ENCODE assay signal across 1 cellular context in genomic region chr5:148864113-148864841, GRCh38.
TF ChIP-seq lines count a peak whose summit lies in the region.

No MANE protein-coding gene starts in this region.

TF ChIP-seq in WTC11, 78 proteins besides CTCF, POLR2A, EP300 and RAD21 (continued from another document):
- TF ChIP-seq, protein P1, sequence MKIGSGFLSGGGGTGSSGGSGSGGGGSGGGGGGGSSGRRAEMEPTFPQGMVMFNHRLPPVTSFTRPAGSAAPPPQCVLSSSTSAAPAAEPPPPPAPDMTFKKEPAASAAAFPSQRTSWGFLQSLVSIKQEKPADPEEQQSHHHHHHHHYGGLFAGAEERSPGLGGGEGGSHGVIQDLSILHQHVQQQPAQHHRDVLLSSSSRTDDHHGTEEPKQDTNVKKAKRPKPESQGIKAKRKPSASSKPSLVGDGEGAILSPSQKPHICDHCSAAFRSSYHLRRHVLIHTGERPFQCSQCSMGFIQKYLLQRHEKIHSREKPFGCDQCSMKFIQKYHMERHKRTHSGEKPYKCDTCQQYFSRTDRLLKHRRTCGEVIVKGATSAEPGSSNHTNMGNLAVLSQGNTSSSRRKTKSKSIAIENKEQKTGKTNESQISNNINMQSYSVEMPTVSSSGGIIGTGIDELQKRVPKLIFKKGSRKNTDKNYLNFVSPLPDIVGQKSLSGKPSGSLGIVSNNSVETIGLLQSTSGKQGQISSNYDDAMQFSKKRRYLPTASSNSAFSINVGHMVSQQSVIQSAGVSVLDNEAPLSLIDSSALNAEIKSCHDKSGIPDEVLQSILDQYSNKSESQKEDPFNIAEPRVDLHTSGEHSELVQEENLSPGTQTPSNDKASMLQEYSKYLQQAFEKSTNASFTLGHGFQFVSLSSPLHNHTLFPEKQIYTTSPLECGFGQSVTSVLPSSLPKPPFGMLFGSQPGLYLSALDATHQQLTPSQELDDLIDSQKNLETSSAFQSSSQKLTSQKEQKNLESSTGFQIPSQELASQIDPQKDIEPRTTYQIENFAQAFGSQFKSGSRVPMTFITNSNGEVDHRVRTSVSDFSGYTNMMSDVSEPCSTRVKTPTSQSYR (CRISPR knock-in tag; IDR thresholded peaks at IDR 0.05) = no peak
- no peak for TF ChIP-seq SOX15 (CRISPR knock-in tag; IDR thresholded peaks at IDR 0.05)
- no peak for TF ChIP-seq MLX (CRISPR knock-in tag; IDR thresholded peaks at IDR 0.05)
- no peak for TF ChIP-seq IRF1 (CRISPR knock-in tag; IDR thresholded peaks at IDR 0.05)
- TF ChIP-seq, protein P2, sequence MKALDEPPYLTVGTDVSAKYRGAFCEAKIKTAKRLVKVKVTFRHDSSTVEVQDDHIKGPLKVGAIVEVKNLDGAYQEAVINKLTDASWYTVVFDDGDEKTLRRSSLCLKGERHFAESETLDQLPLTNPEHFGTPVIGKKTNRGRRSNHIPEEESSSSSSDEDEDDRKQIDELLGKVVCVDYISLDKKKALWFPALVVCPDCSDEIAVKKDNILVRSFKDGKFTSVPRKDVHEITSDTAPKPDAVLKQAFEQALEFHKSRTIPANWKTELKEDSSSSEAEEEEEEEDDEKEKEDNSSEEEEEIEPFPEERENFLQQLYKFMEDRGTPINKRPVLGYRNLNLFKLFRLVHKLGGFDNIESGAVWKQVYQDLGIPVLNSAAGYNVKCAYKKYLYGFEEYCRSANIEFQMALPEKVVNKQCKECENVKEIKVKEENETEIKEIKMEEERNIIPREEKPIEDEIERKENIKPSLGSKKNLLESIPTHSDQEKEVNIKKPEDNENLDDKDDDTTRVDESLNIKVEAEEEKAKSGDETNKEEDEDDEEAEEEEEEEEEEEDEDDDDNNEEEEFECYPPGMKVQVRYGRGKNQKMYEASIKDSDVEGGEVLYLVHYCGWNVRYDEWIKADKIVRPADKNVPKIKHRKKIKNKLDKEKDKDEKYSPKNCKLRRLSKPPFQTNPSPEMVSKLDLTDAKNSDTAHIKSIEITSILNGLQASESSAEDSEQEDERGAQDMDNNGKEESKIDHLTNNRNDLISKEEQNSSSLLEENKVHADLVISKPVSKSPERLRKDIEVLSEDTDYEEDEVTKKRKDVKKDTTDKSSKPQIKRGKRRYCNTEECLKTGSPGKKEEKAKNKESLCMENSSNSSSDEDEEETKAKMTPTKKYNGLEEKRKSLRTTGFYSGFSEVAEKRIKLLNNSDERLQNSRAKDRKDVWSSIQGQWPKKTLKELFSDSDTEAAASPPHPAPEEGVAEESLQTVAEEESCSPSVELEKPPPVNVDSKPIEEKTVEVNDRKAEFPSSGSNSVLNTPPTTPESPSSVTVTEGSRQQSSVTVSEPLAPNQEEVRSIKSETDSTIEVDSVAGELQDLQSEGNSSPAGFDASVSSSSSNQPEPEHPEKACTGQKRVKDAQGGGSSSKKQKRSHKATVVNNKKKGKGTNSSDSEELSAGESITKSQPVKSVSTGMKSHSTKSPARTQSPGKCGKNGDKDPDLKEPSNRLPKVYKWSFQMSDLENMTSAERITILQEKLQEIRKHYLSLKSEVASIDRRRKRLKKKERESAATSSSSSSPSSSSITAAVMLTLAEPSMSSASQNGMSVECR (CRISPR knock-in tag; IDR thresholded peaks at IDR 0.05; ENCODE audit: borderline replicate concordance) = no peak
- TF ChIP-seq NR2C2 (CRISPR knock-in tag; IDR thresholded peaks at IDR 0.05) = no peak
- TF ChIP-seq ZNF416 (CRISPR knock-in tag; IDR thresholded peaks at IDR 0.05) = no peak
- no peak for TF ChIP-seq ZNF317 (CRISPR knock-in tag; IDR thresholded peaks at IDR 0.05; ENCODE audit: borderline replicate concordance, low read depth)
- TF ChIP-seq RELA (CRISPR knock-in tag; IDR thresholded peaks at IDR 0.05; ENCODE audit: borderline replicate concordance) = no peak
- TF ChIP-seq ZMAT4 (CRISPR knock-in tag; IDR thresholded peaks at IDR 0.05) = no peak
